8 cellular contexts compared by ENCODE assay signal in genomic region chr4:138241281-138242075, GRCh38. TPM values are rescaled to one million over a fixed set of nuclear protein-coding genes. Genes with fewer than 3 reads are reported as not detected.
DNase-seq lines count a peak whose midpoint lies in the region; ATAC-seq, FAIRE-seq and TF ChIP-seq lines count a peak whose summit lies in the region.

No MANE protein-coding gene starts in this region.

- H3K9me3 ChIP-seq in BE2C (no peaks in the 10 kb centered on the region), kidney (ENCODE audit: control insufficient read depth in 1 of 2, low read length in 2 of 2) (no peaks in the 10 kb centered on the region), thyroid gland (no peaks in the 10 kb centered on the region)

- peak overlapping the region; percentile 93 for H3K9ac ChIP-seq in KMS-11
- no peak overlapping the region for H3K9ac ChIP-seq in kidney (ENCODE audit: low read length in 2 of 2)

- no peaks in the 10 kb centered on the region for H3K27me3 Mint-ChIP-seq in activated naive CD8-positive, alpha-beta T cell treated with anti-CD3 and anti-CD28 coated beads, Interleukin-2, amount 10 ng/mL, durations not matched to agents 7 days and 5 days

- POLR2A ChIA-PET in activated naive CD8-positive, alpha-beta T cell treated with anti-CD3 and anti-CD28 coated beads, Interleukin-2, amount 10 ng/mL, durations not matched to agents 7 days and 5 days (lab: Charles Lee) = interaction anchor here (0.9 to 1.9 kb wide), 2 partner anchors 7 to 15 kb away, joined by 4 to 5 read pairs; no protein-coding TSS in a partner anchor

- H3K27ac ChIP-seq in KMS-11 (peak overlapping the region; percentile 93), kidney (ENCODE audit: low read depth in 2 of 2, low read length in 2 of 2) (no peak overlapping the region), thyroid gland (peak overlapping the region; percentile 75 to 88 (median 77))

- 69 to 73% methylated on average over 13 of the region's 13 CpGs for WGBS in thyroid gland, 2 donors

- H3K4me3 Mint-ChIP-seq in activated naive CD8-positive, alpha-beta T cell treated with anti-CD3 and anti-CD28 coated beads, Interleukin-2, amount 10 ng/mL, durations not matched to agents 7 days and 5 days = peak overlapping the region; percentile 90

- no peaks in the 10 kb centered on the region for H4K20me1 ChIP-seq in KMS-11 (ENCODE audit: insufficient read depth)

- peaks cover 22% of the 10 kb centered on the region for H3K4me1 Mint-ChIP-seq in activated naive CD8-positive, alpha-beta T cell treated with anti-CD3 and anti-CD28 coated beads, Interleukin-2, amount 10 ng/mL, durations not matched to agents 7 days and 5 days

- peaks cover 3% of the 10 kb centered on the region for H3K36me3 Mint-ChIP-seq in activated naive CD8-positive, alpha-beta T cell treated with anti-CD3 and anti-CD28 coated beads, Interleukin-2, amount 10 ng/mL, durations not matched to agents 7 days and 5 days

- H3K4me3 ChIP-seq in BE2C (ENCODE audit: low read depth, low read length) = peak overlapping the region; percentile 78
- peak overlapping the region; percentile 53 for H3K4me3 ChIP-seq in KMS-11 (IDR thresholded peaks at IDR 0.05; ENCODE audit: insufficient read depth, low read depth, low read length)
- peak overlapping the region; percentile 11 to 56 for H3K4me3 ChIP-seq in kidney (ENCODE audit: low read length in 2 of 2)
- H3K4me3 ChIP-seq in thyroid gland (replicated peaks in 1 of 3) = peak overlapping the region in 2 of 3 donors; percentile 9 to 15

- H3K36me3 ChIP-seq in BE2C (no peaks in the 10 kb centered on the region), KMS-11 (ENCODE audit: insufficient read depth) (no peaks in the 10 kb centered on the region), kidney (ENCODE audit: control insufficient read depth in 1 of 2, insufficient read depth in 2 of 2, low read length in 2 of 2) (no peaks in the 10 kb centered on the region), thyroid gland (no peaks in the 10 kb centered on the region)

- H3K27me3 ChIP-seq in BE2C = no peaks in the 10 kb centered on the region
- no peaks in the 10 kb centered on the region for H3K27me3 ChIP-seq in KMS-11 (ENCODE audit: insufficient read depth, low read depth)
- no peaks in the 10 kb centered on the region for H3K27me3 ChIP-seq in thyroid gland

- no peaks in the 10 kb centered on the region for H3K9me3 Mint-ChIP-seq in activated naive CD8-positive, alpha-beta T cell treated with anti-CD3 and anti-CD28 coated beads, Interleukin-2, amount 10 ng/mL, durations not matched to agents 7 days and 5 days

- peak; percentile 77 for FAIRE-seq in GM19239 (lab: Jason Lieb, UNC)
- no peak for FAIRE-seq in kidney (lab: Jason Lieb, UNC)

- H3K27ac Mint-ChIP-seq in activated naive CD8-positive, alpha-beta T cell treated with anti-CD3 and anti-CD28 coated beads, Interleukin-2, amount 10 ng/mL, durations not matched to agents 7 days and 5 days = peak overlapping the region; percentile 98

- H2AFZ ChIP-seq in KMS-11 (ENCODE audit: low read depth) = peak overlapping the region; percentile 78

- no peak for TF ChIP-seq POLR2A in thyroid gland (IDR thresholded peaks at IDR 0.05)

- no peak for ATAC-seq in activated naive CD8-positive, alpha-beta T cell treated with anti-CD3 and anti-CD28 coated beads, Interleukin-2, amount 10 ng/mL, durations not matched to agents 7 days and 5 days (ENCODE audit: low read depth)

- intact Hi-C loops in kidney (cut with DNase I) (no loop called here), thyroid gland (cut with DNase I) (no loop called here)

- peak overlapping the region; percentile 90 for H3K4me2 ChIP-seq in KMS-11

- H3K4me1 ChIP-seq in BE2C = 0 out of 2 replicates have a peak, but pooled peaks cover 2% of the 10 kb centered on the region
- peaks cover 44% of the 10 kb centered on the region for H3K4me1 ChIP-seq in KMS-11 (ENCODE audit: low read depth, poor library complexity, severe bottlenecking)
- H3K4me1 ChIP-seq in kidney (ENCODE audit: control insufficient read depth in 1 of 2, insufficient read depth in 1 of 2, low read depth in 1 of 2, low read length in 2 of 2) = peaks cover 0 to 2% of the 10 kb centered on the region in 2 donors
- H3K4me1 ChIP-seq in thyroid gland = peaks cover 0 to 7% of the 10 kb centered on the region in 2 donors

- no peaks in the 10 kb centered on the region for H3K79me2 ChIP-seq in KMS-11 (ENCODE audit: insufficient read depth, low read depth)

- DNase-seq in BE2C = peak; percentile 18
- DNase-seq in GM19239 (ENCODE audit: insufficient read length, low spot score) = no peak
- DNase-seq in activated naive CD8-positive, alpha-beta T cell treated with anti-CD3 and anti-CD28 coated beads, Interleukin-2, amount 10 ng/mL, durations not matched to agents 7 days and 5 days = peak; percentile 32
- no peak for DNase-seq in kidney
- DNase-seq in thyroid gland = peak; percentile 42 to 65
- DNase-seq in NCI-H226 = no peak
- no peak for DNase-seq in hepatic stellate cell (ENCODE audit: low spot score)

- TF ChIP-seq CTCF in BE2C (IDR thresholded peaks at IDR 0.05; ENCODE audit: low read depth, low read length) (no peak), KMS-11 (conservative IDR thresholded peaks at IDR 0.05; ENCODE audit: low read depth, low read length) (no peak), kidney (IDR thresholded peaks at IDR 0.05; ENCODE audit: borderline replicate concordance, extremely low read depth, insufficient read depth) (no peak), thyroid gland (IDR thresholded peaks at IDR 0.05) (no peak)

RNA-seq across cellular contexts. Expression of gene SLC7A11, which starts 0.7 kb away (rescaled TPM):
- polyA plus RNA-seq in BE2C (2012; ENCODE audit: insufficient read depth, insufficient read length, low read depth) = 5.2 TPM
- 1 to 10 TPM; 1.3 to 1.5 TPM for total RNA-seq in activated naive CD8-positive, alpha-beta T cell treated with anti-CD3 and anti-CD28 coated beads, Interleukin-2, amount 10 ng/mL, durations not matched to agents 7 days and 5 days
- total RNA-seq in kidney (2.6 TPM), thyroid gland (10 to 100 TPM in 1 of 4 donors, 1 to 10 TPM in 3; 6.2 to 39.8 (median 8.8) TPM)
- polyA plus RNA-seq in kidney (ENCODE audit: insufficient read depth, low read depth, low replicate concordance) = 0.04 TPM

Comparison
In these comparisons a context has a peak if more than half of its experiments do, and no peak if none do; other contexts are left out.
1. DNase-seq: peak in BE2C (single experiment), activated naive CD8-positive, alpha-beta T cell treated with anti-CD3 and anti-CD28 coated beads, Interleukin-2, amount 10 ng/mL, durations not matched to agents 7 days and 5 days (single experiment) and thyroid gland (2 of 2); none in GM19239 (single experiment), kidney (single experiment), NCI-H226 (single experiment) and hepatic stellate cell (single experiment).
2. H3K4me3 ChIP-seq: peak in every context shown above with its lines; median percentile 78 in BE2C; 53 in KMS-11; 34 in kidney; 12 in thyroid gland.
3. H3K27ac ChIP-seq: peak in KMS-11 (single experiment) and thyroid gland (3 of 3); none in kidney (0 of 2).